ENCODE assay signal across 16 cellular contexts in the genomic region with DNA sequence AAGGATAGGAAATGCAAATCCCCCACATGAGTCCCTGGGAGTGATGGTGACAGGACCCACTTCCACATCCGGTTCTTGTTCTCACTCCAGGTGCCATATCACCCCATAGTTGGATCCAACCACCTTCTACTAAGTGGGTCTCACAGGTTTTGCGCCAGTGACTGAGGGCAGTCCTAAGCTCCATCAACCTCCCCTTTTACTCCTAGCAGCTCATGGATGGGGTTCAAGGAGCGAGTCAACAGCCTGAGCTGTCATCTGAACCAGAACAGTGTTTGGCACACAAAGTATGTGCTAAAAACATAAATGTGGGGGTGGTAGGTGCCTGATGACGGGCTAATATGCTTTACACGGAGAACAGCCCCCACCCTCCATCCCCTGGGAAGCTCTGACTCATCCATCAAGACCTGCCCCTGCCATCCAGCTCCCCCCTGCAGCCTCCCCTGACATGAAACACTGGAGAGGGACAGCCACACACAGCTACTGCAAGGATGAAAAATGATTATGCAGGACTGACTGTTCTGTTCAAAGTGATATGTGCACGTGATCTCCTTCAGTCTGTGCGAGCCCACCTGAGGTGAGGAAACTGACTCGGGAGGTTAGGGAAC.
A peak's percentile ranks its signal among the peaks of the same experiment; 100 is the strongest.
DNase-seq lines count a peak whose midpoint lies in the region; ATAC-seq and TF ChIP-seq lines count a peak whose summit lies in the region.
"Had no signal": no experiment of that assay in that cellular context is flagged by ENCODE, and none has a peak within 500 bp of the region (broad histone marks: within the 10 kb centered on the region; RNA-seq: fewer than 3 reads in every experiment).

No MANE protein-coding gene starts in this region.

- DNase-seq in BE2C (peak; percentile 32), NB4 (ENCODE audit: low read depth) (peak; percentile 73), fibroblast of peridontal ligament (ENCODE audit: extremely low read depth) (peak; percentile 68), posterior vena cava (ENCODE audit: low spot score) (peak; percentile 72), ecto neural progenitor cell (ENCODE audit: low spot score) (no peak)
- DNase-seq in activated naive CD8-positive, alpha-beta T cell treated with anti-CD3 and anti-CD28 coated beads, Interleukin-2, amount 50 U/mL, for 24 hours, result no peak
- DNase-seq: activated T-cell treated with anti-CD3 and anti-CD28 coated beads, Interleukin-2, amount 50 U/mL, for 48 hours; CD8-positive, alpha-beta memory T cell; colonic mucosa; GOT3; Karpas-422; NCI-H524 had no signal

- TF ChIP-seq CTCF in BE2C (IDR thresholded peaks at IDR 0.05; ENCODE audit: low read depth, low read length), result no peak
- no peak for TF ChIP-seq CTCF in NB4 (IDR thresholded peaks at IDR 0.05; ENCODE audit: low read depth, low read length)

- intact Hi-C loops in posterior vena cava (cut with DNase I), result no loop called here

- ATAC-seq in activated naive CD8-positive, alpha-beta T cell treated with anti-CD3 and anti-CD28 coated beads, Interleukin-2, amount 50 U/mL, for 24 hours, result no peak
- no peak for ATAC-seq in HG02970 (IDR thresholded peaks at IDR 0.05; ENCODE audit: low FRiP score, unreplicated experiment)
- ATAC-seq: left lobe of liver had no signal

- H3K4me1 ChIP-seq in BE2C, result no peaks in the 10 kb centered on the region
- H3K4me1 ChIP-seq: colonic mucosa, prostate gland had no signal

- H3K4me3 ChIP-seq in BE2C (ENCODE audit: low read depth, low read length) (no peak overlapping the region), NB4 (ENCODE audit: low read depth, low read length) (no peak overlapping the region)
- H3K4me3 ChIP-seq: colonic mucosa, prostate gland, SK-N-MC had no signal

- H3K27me3 Mint-ChIP-seq in activated naive CD8-positive, alpha-beta T cell treated with anti-CD3 and anti-CD28 coated beads, Interleukin-2, amount 50 U/mL, for 24 hours, result peaks cover 3% of the 10 kb centered on the region

- no peak for TF ChIP-seq POLR2A in NB4 (IDR thresholded peaks at IDR 0.05; ENCODE audit: extremely low read depth, insufficient read length)

- no peak overlapping the region for H3K27ac Mint-ChIP-seq in activated naive CD8-positive, alpha-beta T cell treated with anti-CD3 and anti-CD28 coated beads, Interleukin-2, amount 50 U/mL, for 24 hours

- H3K4me1 Mint-ChIP-seq in activated naive CD8-positive, alpha-beta T cell treated with anti-CD3 and anti-CD28 coated beads, Interleukin-2, amount 50 U/mL, for 24 hours, result no peaks in the 10 kb centered on the region
- H3K4me1 Mint-ChIP-seq: CD8-positive, alpha-beta memory T cell had no signal

- no peaks in the 10 kb centered on the region for H3K9me3 ChIP-seq in BE2C
- H3K9me3 ChIP-seq: colonic mucosa, prostate gland had no signal

- H3K9me3 Mint-ChIP-seq in activated naive CD8-positive, alpha-beta T cell treated with anti-CD3 and anti-CD28 coated beads, Interleukin-2, amount 50 U/mL, for 24 hours, result no peaks in the 10 kb centered on the region
- H3K9me3 Mint-ChIP-seq: CD8-positive, alpha-beta memory T cell had no signal

- H3K36me3 ChIP-seq in BE2C, result no peaks in the 10 kb centered on the region
- H3K36me3 ChIP-seq: colonic mucosa, prostate gland had no signal

- H3K4me3 Mint-ChIP-seq in activated naive CD8-positive, alpha-beta T cell treated with anti-CD3 and anti-CD28 coated beads, Interleukin-2, amount 50 U/mL, for 24 hours, result no peak overlapping the region
- H3K4me3 Mint-ChIP-seq: CD8-positive, alpha-beta memory T cell had no signal

- no peaks in the 10 kb centered on the region for H3K36me3 Mint-ChIP-seq in activated naive CD8-positive, alpha-beta T cell treated with anti-CD3 and anti-CD28 coated beads, Interleukin-2, amount 50 U/mL, for 24 hours (ENCODE audit: low read depth)
- H3K36me3 Mint-ChIP-seq: CD8-positive, alpha-beta memory T cell had no signal

- H3K27me3 ChIP-seq in BE2C, result no peaks in the 10 kb centered on the region
- H3K27me3 ChIP-seq: colonic mucosa had no signal

Comparison
In these comparisons a context has a peak if more than half of its experiments do, and no peak if none do; other contexts are left out.
1. DNase-seq: peak in BE2C (single experiment), NB4 (single experiment), fibroblast of peridontal ligament (single experiment) and posterior vena cava (single experiment); none in activated naive CD8-positive, alpha-beta T cell treated with anti-CD3 and anti-CD28 coated beads, Interleukin-2, amount 50 U/mL, for 24 hours (single experiment) and ecto neural progenitor cell (single experiment).